Comparison of ENCODE assay signal across 8 cellular contexts in the genomic region with DNA sequence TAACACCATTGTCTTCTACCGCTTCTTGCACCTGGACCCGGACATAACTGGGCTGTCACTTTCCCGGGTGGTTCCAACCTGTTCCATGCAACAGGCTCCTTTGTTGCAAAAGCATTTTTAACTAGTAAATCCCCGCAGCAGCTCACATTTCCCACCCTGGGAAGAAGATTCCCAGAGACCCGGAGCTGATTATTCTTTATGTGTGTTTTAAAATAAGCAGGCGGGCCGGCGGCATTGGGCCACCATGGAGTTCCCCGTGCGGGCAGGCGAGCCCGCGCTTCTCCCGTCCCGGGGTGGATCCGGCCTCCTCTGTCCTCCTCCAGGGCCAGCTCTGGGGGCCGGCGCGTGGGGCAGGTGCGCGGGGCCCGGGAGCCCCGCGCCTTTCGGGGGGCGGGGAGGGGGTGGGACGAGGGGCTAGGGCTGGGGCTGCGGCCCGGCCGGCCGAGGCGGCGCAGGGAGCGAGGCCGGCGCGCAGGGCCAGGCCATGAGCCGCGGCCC. TPM values are rescaled to one million over a fixed set of nuclear protein-coding genes. Genes with fewer than 3 reads are reported as not detected.
DNase-seq lines count a peak whose midpoint lies in the region; ATAC-seq, FAIRE-seq and TF ChIP-seq lines count a peak whose summit lies in the region.

No MANE protein-coding gene starts in this region.

- no peak for DNase-seq in BE2C
- peak; percentile 11 for DNase-seq in HTR-8/SVneo (ENCODE audit: insufficient read length, low spot score)
- DNase-seq in adrenal gland: peak in 5 of 7 donors; percentile 26 to 42 (median 39)
- DNase-seq in left lung: no peak
- DNase-seq in thoracic aorta (ENCODE audit: low spot score): no peak
- DNase-seq in foreskin melanocyte: no peak
- no peak for DNase-seq in NCI-H2029 treated with DMSO at 0.1 percent for 48 hours (lab: John Stamatoyannopoulos, UW)
- DNase-seq in DMS153 treated with DMSO at 0.1 percent for 48 hours (lab: John Stamatoyannopoulos, UW; ENCODE audit: unreplicated experiment): no peak

- H3K27ac ChIP-seq in adrenal gland: peak overlapping the region in 4 of 5 donors; percentile 53 to 95 (median 90)
- H3K27ac ChIP-seq in left lung: no peak overlapping the region
- peak overlapping the region; percentile 63 to 79 for H3K27ac ChIP-seq in thoracic aorta

- 0 to 2% (median 1%) methylated on average over 6 to 38 of the region's 39 CpGs for WGBS in adrenal gland, 4 donors

- intact Hi-C loops in adrenal gland (cut with DNase I) (loop anchor here in 1 of 2 donors (10.0 kb wide), 1 partner anchor 101 kb away; no protein-coding TSS in a partner anchor), left lung (cut with DNase I) (no loop called here)

- no peak for TF ChIP-seq CTCF in BE2C (IDR thresholded peaks at IDR 0.05; ENCODE audit: low read depth, low read length)
- TF ChIP-seq CTCF in adrenal gland (IDR thresholded peaks at IDR 0.05): no peak
- no peak for TF ChIP-seq CTCF in left lung (IDR thresholded peaks at IDR 0.05)
- TF ChIP-seq CTCF in thoracic aorta (IDR thresholded peaks at IDR 0.05): no peak

- H3K36me3 ChIP-seq in BE2C: peaks cover 16% of the 10 kb centered on the region
- peaks cover 0 to 19% of the 10 kb centered on the region in 2 donors for H3K36me3 ChIP-seq in adrenal gland (replicated peaks in 1 of 2)
- H3K36me3 ChIP-seq in left lung: peaks cover 0 to 29% of the 10 kb centered on the region in 2 donors
- no peaks in the 10 kb centered on the region for H3K36me3 ChIP-seq in thoracic aorta

- FAIRE-seq in HTR-8/SVneo (lab: Jason Lieb, UNC): no peak

- TF ChIP-seq POLR2A in adrenal gland (IDR thresholded peaks at IDR 0.05): no peak

- H3K27me3 ChIP-seq in BE2C (peaks cover 11% of the 10 kb centered on the region; the same call in 1 of the 2 replicates), adrenal gland (no peaks in the 10 kb centered on the region), left lung (peaks cover 0 to 23% of the 10 kb centered on the region in 2 donors), thoracic aorta (replicated peaks; ENCODE audit: insufficient read depth) (no peaks in the 10 kb centered on the region)

- ATAC-seq in left lung (no peak), thoracic aorta (ENCODE audit: insufficient number of reproducible peaks, low FRiP score, low read depth) (no peak)

- no peaks in the 10 kb centered on the region for H3K9me3 ChIP-seq in BE2C
- no peaks in the 10 kb centered on the region for H3K9me3 ChIP-seq in adrenal gland (replicated peaks in 1 of 3)
- no peaks in the 10 kb centered on the region for H3K9me3 ChIP-seq in left lung
- no peaks in the 10 kb centered on the region for H3K9me3 ChIP-seq in thoracic aorta

- H3K4me1 ChIP-seq in BE2C (no peaks in the 10 kb centered on the region; the same call in 1 of the 2 replicates), adrenal gland (replicated peaks in 1 of 2) (peaks cover 21 to 44% of the 10 kb centered on the region in 2 donors), left lung (peaks cover 15 to 66% of the 10 kb centered on the region in 2 donors), thoracic aorta (ENCODE audit: control insufficient read depth in 1 of 2, low read depth in 2 of 2) (peaks cover 25 to 39% of the 10 kb centered on the region in 2 donors)

- H3K4me3 ChIP-seq in BE2C (ENCODE audit: low read depth, low read length) (peak overlapping the region; percentile 72), adrenal gland (peak overlapping the region in 2 of 4 donors; percentile 18 to 94), left lung (peak overlapping the region; percentile 80 to 89), thoracic aorta (peak overlapping the region; percentile 93)

RNA-seq across cellular contexts. Expression of a gene that starts 1.6 kb away (rescaled TPM):
- polyA plus RNA-seq in BE2C (2012; ENCODE audit: insufficient read depth, insufficient read length, low read depth): 23.8 TPM
- 10 to 100 TPM in 5 of 8 donors, 1 to 10 TPM in 3; 6.8 to 17.1 (median 10.5) TPM for total RNA-seq in adrenal gland
- polyA plus RNA-seq in adrenal gland: 10 to 100 TPM in 1 of 3 donors, 1 to 10 TPM in 2; 4.3 to 19.0 (median 7.9) TPM
- total RNA-seq in left lung: 10 to 100 TPM; 17.3 to 18.9 TPM
- total RNA-seq in thoracic aorta: 10 to 100 TPM; 15.0 to 21.4 TPM

RNA-seq across cellular contexts. Expression of a gene that starts 1.9 kb away (rescaled TPM):
- polyA plus RNA-seq in BE2C (2012; ENCODE audit: insufficient read depth, insufficient read length, low read depth): 7.8 TPM
- total RNA-seq in adrenal gland (10 to 100 TPM; 14.1 to 46.4 (median 28.7) TPM), left lung (10 to 100 TPM; 26.0 to 34.8 TPM), thoracic aorta (10 to 100 TPM; 13.7 to 19.2 TPM)
- polyA plus RNA-seq in adrenal gland: 10 to 100 TPM in 2 of 3 donors, 1 to 10 TPM in 1; 6.6 to 62.7 (median 31.3) TPM

Comparison
In these comparisons a context has a peak if more than half of its experiments do, and no peak if none do; other contexts are left out.
1. DNase-seq: peak in HTR-8/SVneo (single experiment) and adrenal gland (5 of 7); none in BE2C (single experiment), left lung (0 of 2), thoracic aorta (single experiment), foreskin melanocyte (single experiment), NCI-H2029 treated with DMSO at 0.1 percent for 48 hours (single experiment) and DMS153 treated with DMSO at 0.1 percent for 48 hours (single experiment).
2. H3K27ac ChIP-seq: peak in adrenal gland (4 of 5) and thoracic aorta (2 of 2); none in left lung (0 of 2).